Comparison of ENCODE assay signal across 17 cellular contexts in the genomic region with DNA sequence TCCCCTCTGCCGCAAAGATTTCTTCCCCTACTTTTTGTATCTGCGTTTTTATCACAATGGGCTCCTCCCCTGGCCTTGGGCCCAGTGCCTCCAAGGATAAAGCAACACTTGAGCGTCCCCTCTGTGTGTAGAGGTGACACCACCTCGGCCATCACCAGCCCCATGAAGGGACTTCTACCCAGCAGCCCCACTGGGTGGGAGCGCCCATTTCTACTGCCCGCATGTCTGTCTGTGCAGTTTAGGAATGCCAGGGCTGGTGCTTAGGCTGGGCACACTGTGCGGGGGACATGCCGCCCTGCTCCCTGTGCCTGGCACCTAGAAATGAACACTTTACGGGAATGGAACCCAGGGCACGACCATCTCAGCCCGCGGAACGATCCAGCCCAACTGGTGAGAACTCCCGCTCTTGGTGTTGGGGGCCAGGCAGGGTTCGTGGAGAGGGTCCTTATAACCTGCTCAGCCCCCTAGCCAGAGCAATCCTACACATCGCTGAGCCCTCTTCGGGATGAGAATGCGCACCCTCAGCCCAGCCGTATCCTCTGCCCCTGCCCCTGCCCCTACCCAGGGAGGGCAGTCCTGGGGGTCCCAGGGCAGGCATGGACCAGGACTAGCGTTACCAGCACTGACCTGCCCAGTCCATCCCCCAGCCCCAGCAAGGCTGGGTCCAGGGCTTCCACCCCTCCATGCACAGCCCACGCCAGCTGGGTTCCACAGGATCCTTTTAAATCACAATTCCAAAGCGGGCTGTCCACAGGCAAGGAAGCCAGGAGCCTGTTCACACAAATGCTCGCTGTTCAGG. TPM values are rescaled to one million over a fixed set of nuclear protein-coding genes. Genes with fewer than 3 reads are reported as not detected.
DNase-seq lines count a peak whose midpoint lies in the region; ATAC-seq and TF ChIP-seq lines count a peak whose summit lies in the region.
"Had no signal": no experiment of that assay in that cellular context is flagged by ENCODE, and none has a peak within 500 bp of the region (broad histone marks: within the 10 kb centered on the region; RNA-seq: fewer than 3 reads in every experiment).

No MANE protein-coding gene starts in this region.

- H3K23me2 ChIP-seq in H9 (ENCODE audit: insufficient read length, low read depth, low read length, poor library complexity, severe bottlenecking) = no peaks in the 10 kb centered on the region

- H3K79me1 ChIP-seq in H9 (ENCODE audit: insufficient read depth, low read depth, low read length, poor library complexity, severe bottlenecking) = no peaks in the 10 kb centered on the region

- H3K4me3 Mint-ChIP-seq in MCF 10A (ENCODE audit: unreplicated experiment) = no peak overlapping the region
- no peak overlapping the region for H3K4me3 Mint-ChIP-seq in natural killer cell treated with Interleukin-12 subunit alpha and Interleukin-12 subunit beta and Interleukin-15 and Interleukin-18, amount 100 ng/mL, for 72 hours
- H3K4me3 Mint-ChIP-seq in H9 = no peak overlapping the region
- H3K4me3 Mint-ChIP-seq: activated CD4-positive, alpha-beta memory T cell treated with anti-CD3 and anti-CD28 coated beads, Interleukin-2, amount 10 ng/mL, durations not matched to agents 7 days and 5 days; activated naive CD4-positive, alpha-beta T cell treated with anti-CD3 and anti-CD28 coated beads for 36 hours had no signal

- H2BK120ac ChIP-seq in H9 (ENCODE audit: low read depth, low read length, poor library complexity, severe bottlenecking) = no peak overlapping the region

- no peak overlapping the region for H3K9ac ChIP-seq in H9 (ENCODE audit: extremely low read depth, insufficient read length, low read length)

- CTCF ChIA-PET in MCF 10A (lab: Yijun Ruan, JAX) = no interaction called here

- H3K4me1 ChIP-seq in transverse colon (peaks cover 2 to 17% (median 9%) of the 10 kb centered on the region in 4 donors), H9 (ENCODE audit: insufficient read depth, low read length) (peaks cover 3% of the 10 kb centered on the region; the same call in 1 of the 2 replicates)

- H4K5ac ChIP-seq in H9 (ENCODE audit: insufficient read length, low read depth, low read length) = no peak overlapping the region

- TF ChIP-seq POLR2A in transverse colon (IDR thresholded peaks at IDR 0.05) = no peak

- DNase-seq in DMS53 (lab: John Stamatoyannopoulos, UW) (peak; percentile 42), DMS53 treated with DMSO at 0.1 percent for 48 hours (lab: John Stamatoyannopoulos, UW; ENCODE audit: unreplicated experiment) (no peak), MCF 10A (ENCODE audit: unreplicated experiment) (no peak), transverse colon (no peak), GM19240 (ENCODE audit: insufficient read length, low spot score) (no peak), H9 (no peak)
- peak; percentile 37 for DNase-seq in natural killer cell treated with Interleukin-12 subunit alpha and Interleukin-12 subunit beta and Interleukin-15 and Interleukin-18, amount 100 ng/mL, for 72 hours (ENCODE audit: low spot score)
- DNase-seq in activated T-cell treated with anti-CD3 and anti-CD28 coated beads, Interleukin-2, amount 50 U/mL, for 48 hours = no peak
- DNase-seq: activated CD4-positive, alpha-beta memory T cell treated with anti-CD3 and anti-CD28 coated beads, Interleukin-2, amount 10 ng/mL, durations not matched to agents 7 days and 5 days; activated naive CD4-positive, alpha-beta T cell treated with anti-CD3 and anti-CD28 coated beads for 36 hours; NCI-H1092; stimulated activated naive CD8-positive, alpha-beta T cell treated with anti-CD3 and anti-CD28 coated beads, Interleukin-15, Interleukin-2, amounts not matched to agents 100 U/mL and 50 U/mL, for 24 hours; T-helper 9 cell had no signal

- no peak overlapping the region; the same call in 1 of the 2 replicates for H2BK15ac ChIP-seq in H9 (ENCODE audit: low read depth, low read length)

- H2BK12ac ChIP-seq in H9 (ENCODE audit: insufficient read length, low read depth, low read length) = no peak overlapping the region

- TF ChIP-seq CTCF in MCF 10A (IDR thresholded peaks at IDR 0.05; ENCODE audit: unreplicated experiment) = no peak
- TF ChIP-seq CTCF in transverse colon (IDR thresholded peaks at IDR 0.05) = no peak
- TF ChIP-seq CTCF in H9 (conservative IDR thresholded peaks at IDR 0.05) = no peak

- intact Hi-C loops in MCF 10A (cut with micrococcal nuclease) (no loop called here), transverse colon (cut with DNase I; ENCODE audit: low total_unique reads) (no loop called here)

- in situ Hi-C loops in transverse colon (cut with MboI; ENCODE audit: low pct_ligation_motif_present in 1 of 4, low pct_unique_long_range_greater_than_20kb in 1 of 4, low sequenced_read_pairs in 3 of 4) = no loop called here

- H4K8ac ChIP-seq in H9 (replicated peaks; ENCODE audit: insufficient read length, low read depth, low read length) = no peak overlapping the region

- H3K4me1 Mint-ChIP-seq in MCF 10A (ENCODE audit: insufficient read depth, unreplicated experiment) (peaks cover 14% of the 10 kb centered on the region), H9 (peaks cover 33 to 41% of the 10 kb centered on the region in 2 experiments)
- peaks cover 10 to 13% of the 10 kb centered on the region in 2 donors for H3K4me1 Mint-ChIP-seq in natural killer cell treated with Interleukin-12 subunit alpha and Interleukin-12 subunit beta and Interleukin-15 and Interleukin-18, amount 100 ng/mL, for 72 hours (ENCODE audit: low read depth in 2 of 2)

- H3K9me3 ChIP-seq in transverse colon (no peaks in the 10 kb centered on the region), H9 (ENCODE audit: control insufficient read depth, low read depth, low read length) (no peaks in the 10 kb centered on the region)

- no peak overlapping the region for H2BK20ac ChIP-seq in H9 (ENCODE audit: low read depth, low read length, poor library complexity, severe bottlenecking)

- BruUV-seq in MCF 10A (replicated peaks; lab: Mats Ljungman, UMichigan) = no TSS peak

- H3K9me3 Mint-ChIP-seq in MCF 10A (ENCODE audit: unreplicated experiment) (peaks cover 5% of the 10 kb centered on the region), H9 (peaks cover 3 to 6% of the 10 kb centered on the region in 2 experiments; a peak in 4 of 5 replicates)
- no peaks in the 10 kb centered on the region for H3K9me3 Mint-ChIP-seq in natural killer cell treated with Interleukin-12 subunit alpha and Interleukin-12 subunit beta and Interleukin-15 and Interleukin-18, amount 100 ng/mL, for 72 hours

- no peak overlapping the region for H3K4me3 ChIP-seq in transverse colon

- no peak overlapping the region for H3K14ac ChIP-seq in H9 (ENCODE audit: insufficient read depth, low read length)

- H3K56ac ChIP-seq in H9 (ENCODE audit: insufficient read length, low read depth, low read length) = no peak overlapping the region

- no peak overlapping the region for H3K23ac ChIP-seq in H9 (ENCODE audit: insufficient read length, low read depth, low read length)

- H2AFZ ChIP-seq in H9 (ENCODE audit: low read length) = no peak overlapping the region

- H3K18ac ChIP-seq in H9 (ENCODE audit: insufficient read length, low read depth, low read length) = no peak overlapping the region

- no peak overlapping the region for H3K4ac ChIP-seq in H9 (ENCODE audit: low read depth, low read length)

- no peak overlapping the region for H2BK5ac ChIP-seq in H9 (ENCODE audit: insufficient read length, low read length)

- H4K20me1 ChIP-seq in H9 (ENCODE audit: control insufficient read depth, insufficient read depth, insufficient read length) = no peaks in the 10 kb centered on the region

- POLR2A ChIA-PET in MCF 10A (lab: Yijun Ruan, JAX) = interaction anchor here (0.8 to 0.9 kb wide), 2 partner anchors 11 to 33 kb away, joined by 3 to 4 read pairs; no protein-coding TSS in a partner anchor

- H3K27ac ChIP-seq in transverse colon (peak overlapping the region; percentile 39 to 80 (median 64)), H9 (ENCODE audit: insufficient read length, low read depth, low read length) (no peak overlapping the region)
- H3K27ac ChIP-seq: 22Rv1 had no signal

- H2AK5ac ChIP-seq in H9 (ENCODE audit: insufficient read length, low read length) = no peak overlapping the region

- no peak overlapping the region for H3T11ph ChIP-seq in H9 (ENCODE audit: low read length)

- no peaks in the 10 kb centered on the region for H3K36me3 ChIP-seq in transverse colon

- TF ChIP-seq EP300 in transverse colon (IDR thresholded peaks at IDR 0.05; ENCODE audit: low read depth) = no peak

- H4K91ac ChIP-seq in H9 (ENCODE audit: insufficient read length, low read depth, low read length) = no peak overlapping the region

- no peaks in the 10 kb centered on the region for H3K27me3 ChIP-seq in transverse colon
- no peaks in the 10 kb centered on the region for H3K27me3 ChIP-seq in H9 (ENCODE audit: insufficient read depth, low read length)

- no peak overlapping the region for H3K4me2 ChIP-seq in H9 (ENCODE audit: insufficient read depth, insufficient read length, low read length)

- peak overlapping the region; percentile 10 for H3K27ac Mint-ChIP-seq in MCF 10A (ENCODE audit: low read depth, unreplicated experiment)
- H3K27ac Mint-ChIP-seq in natural killer cell treated with Interleukin-12 subunit alpha and Interleukin-12 subunit beta and Interleukin-15 and Interleukin-18, amount 100 ng/mL, for 72 hours = no peak overlapping the region
- 0 out of 7 replicates have a peak overlapping the region, but pooled peaks of 1 of the 3 experiments have one; percentile 80 for H3K27ac Mint-ChIP-seq in H9
- H3K27ac Mint-ChIP-seq: activated CD4-positive, alpha-beta memory T cell treated with anti-CD3 and anti-CD28 coated beads, Interleukin-2, amount 10 ng/mL, durations not matched to agents 7 days and 5 days; activated naive CD4-positive, alpha-beta T cell treated with anti-CD3 and anti-CD28 coated beads for 36 hours had no signal

- no peaks in the 10 kb centered on the region for H3K36me3 Mint-ChIP-seq in MCF 10A (ENCODE audit: insufficient read depth, unreplicated experiment)
- H3K36me3 Mint-ChIP-seq in natural killer cell treated with Interleukin-12 subunit alpha and Interleukin-12 subunit beta and Interleukin-15 and Interleukin-18, amount 100 ng/mL, for 72 hours = no peaks in the 10 kb centered on the region
- peaks cover 0 to 3% (median 0%) of the 10 kb centered on the region in 3 experiments; a peak in 2 of 7 replicates for H3K36me3 Mint-ChIP-seq in H9 (ENCODE audit: insufficient read depth in 1 of 3, low read depth in 3 of 3)

- H3K27me3 Mint-ChIP-seq in MCF 10A (ENCODE audit: insufficient read depth, unreplicated experiment) (no peaks in the 10 kb centered on the region), H9 (ENCODE audit: low read depth) (peaks cover 25% of the 10 kb centered on the region)
- H3K27me3 Mint-ChIP-seq in natural killer cell treated with Interleukin-12 subunit alpha and Interleukin-12 subunit beta and Interleukin-15 and Interleukin-18, amount 100 ng/mL, for 72 hours = peaks cover 4 to 17% of the 10 kb centered on the region in 2 donors

- WGBS in transverse colon (ENCODE audit: low coverage in 1 of 2), 2 donors = 78 to 82% methylated on average over 10 to 22 of the region's 23 CpGs
- WGBS in H9 (ENCODE audit: extremely low coverage, insufficient read length, low lambda C conversion rate) = no CpG with 5 or more reads among the region's 23 CpGs

- peak in 1 of 2 donors; percentile 13 for ATAC-seq in natural killer cell treated with Interleukin-12 subunit alpha and Interleukin-12 subunit beta and Interleukin-15 and Interleukin-18, amount 100 ng/mL, for 72 hours
- ATAC-seq: HepG2; stimulated activated naive CD8-positive, alpha-beta T cell treated with anti-CD3 and anti-CD28 coated beads, Interleukin-15, Interleukin-2, amounts not matched to agents 100 U/mL and 50 U/mL, for 24 hours had no signal

- no peaks in the 10 kb centered on the region for H3K79me2 ChIP-seq in H9 (ENCODE audit: insufficient read depth, low read length)

RNA-seq across cellular contexts. Expression of gene CRYGN, which starts 12.8 kb away (rescaled TPM):
- total RNA-seq in MCF 10A (2022) = not detected in 2 replicates
- not detected for total RNA-seq in natural killer cell treated with Interleukin-12 subunit alpha and Interleukin-12 subunit beta and Interleukin-15 and Interleukin-18, amount 100 ng/mL, for 72 hours
- not detected for total RNA-seq in transverse colon
- 0.79 and 1.8 TPM in 2 replicates for total RNA-seq in H9 (2021)
- total RNA-seq: activated naive CD4-positive, alpha-beta T cell treated with anti-CD3 and anti-CD28 coated beads for 36 hours; cerebellum; HepG2; pulmonary artery endothelial cell had no signal

RNA-seq across cellular contexts. Expression of gene WDR86, which starts 17.3 kb away (rescaled TPM):
- total RNA-seq in MCF 10A (2022) (not detected in 2 replicates), transverse colon (10 to 100 TPM in 1 of 4 donors, 1 to 10 TPM in 3; 2.8 to 33.3 (median 7.1) TPM), H9 (2021) (8.1 and 9.4 TPM in 2 replicates)
- total RNA-seq in natural killer cell treated with Interleukin-12 subunit alpha and Interleukin-12 subunit beta and Interleukin-15 and Interleukin-18, amount 100 ng/mL, for 72 hours = not detected
- total RNA-seq: activated naive CD4-positive, alpha-beta T cell treated with anti-CD3 and anti-CD28 coated beads for 36 hours; pulmonary artery endothelial cell had no signal

Comparison
In these comparisons a context has a peak if more than half of its experiments do, and no peak if none do; other contexts are left out.
1. DNase-seq: peak in DMS53 (single experiment) and natural killer cell treated with Interleukin-12 subunit alpha and Interleukin-12 subunit beta and Interleukin-15 and Interleukin-18, amount 100 ng/mL, for 72 hours (single experiment); none in DMS53 treated with DMSO at 0.1 percent for 48 hours (single experiment), MCF 10A (single experiment), transverse colon (single experiment), GM19240 (single experiment), activated T-cell treated with anti-CD3 and anti-CD28 coated beads, Interleukin-2, amount 50 U/mL, for 48 hours (0 of 2) and H9 (single experiment).